ENCODE assay signal across 21 cellular contexts in the genomic region with DNA sequence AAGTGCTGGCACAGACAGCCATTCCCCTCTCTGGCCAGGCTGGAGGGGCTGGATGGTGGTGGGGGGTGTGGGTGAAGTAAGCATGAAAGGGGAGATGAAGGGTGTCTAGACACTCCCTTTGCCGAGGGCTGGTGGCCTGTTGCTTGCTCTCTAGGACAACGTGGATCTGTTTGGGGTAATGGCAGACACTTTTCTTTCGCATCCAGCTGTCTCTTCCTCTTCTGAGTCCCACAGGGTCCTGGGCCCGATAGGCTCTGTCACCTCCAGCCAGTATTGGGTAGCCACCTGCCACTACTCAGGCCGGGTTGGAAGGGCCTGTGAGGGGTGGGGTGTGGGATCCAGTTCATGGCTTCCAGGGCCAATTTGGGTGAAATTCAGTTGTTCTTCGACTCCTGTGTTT.
DNase-seq lines count a peak whose midpoint lies in the region; ATAC-seq and TF ChIP-seq lines count a peak whose summit lies in the region.
"Had no signal": no experiment of that assay in that cellular context is flagged by ENCODE, and none has a peak within 500 bp of the region (broad histone marks: within the 10 kb centered on the region; RNA-seq: fewer than 3 reads in every experiment).

No MANE protein-coding gene starts in this region.

- peaks cover 25% of the 10 kb centered on the region for H3K4me1 Mint-ChIP-seq in chondrocyte (ENCODE audit: low read depth)

- H3K36me3 ChIP-seq in BLaER1 (no peaks in the 10 kb centered on the region), muscle layer of colon (ENCODE audit: insufficient read depth, low read length) (no peaks in the 10 kb centered on the region), stomach smooth muscle (ENCODE audit: control insufficient read depth in 2 of 2, insufficient read depth in 2 of 2, low read length in 2 of 2) (no peaks in the 10 kb centered on the region), psoas muscle (ENCODE audit: insufficient read depth in 1 of 2, low read depth in 1 of 2) (no peaks in the 10 kb centered on the region)
- H3K36me3 ChIP-seq: BLaER1 treated with 17β-estradiol and CSF1 and Interleukin-3, amounts not matched to agents 10 nM and 100 nM; SJSA1 had no signal

- DNase-seq in chondrocyte (ENCODE audit: low spot score) = no peak
- DNase-seq in NCI-H146 (lab: John Stamatoyannopoulos, UW) = no peak
- DNase-seq in psoas muscle = no peak
- DNase-seq: CD4-positive, alpha-beta T cell; GOT3; HCEC 1CT; Karpas-422; NCI-H1092; NCI-H1417 treated with DMSO at 0.1 percent for 48 hours; NCI-H187 treated with DMSO at 0.1 percent for 48 hours; NCI-H446; NCI-H524 treated with DMSO at 0.1 percent for 48 hours; NCI-H774; PC-3 had no signal

- H3K27me3 ChIP-seq in BLaER1 = no peaks in the 10 kb centered on the region
- H3K27me3 ChIP-seq in muscle layer of colon (ENCODE audit: control insufficient read depth in 1 of 2, insufficient read depth in 2 of 2, low read length in 2 of 2) = no peaks in the 10 kb centered on the region
- no peaks in the 10 kb centered on the region for H3K27me3 ChIP-seq in stomach smooth muscle (ENCODE audit: control insufficient read depth in 1 of 2, insufficient read depth in 2 of 2, low read length in 2 of 2)
- peaks cover 0 to 31% (median 2%) of the 10 kb centered on the region in 3 donors for H3K27me3 ChIP-seq in psoas muscle (ENCODE audit: insufficient read depth in 3 of 3, low read length in 2 of 3)
- H3K27me3 ChIP-seq: BLaER1 treated with 17β-estradiol and CSF1 and Interleukin-3, amounts not matched to agents 10 nM and 100 nM; SJSA1 had no signal

- 55 to 62% (median 57%) methylated on average over 6 of the region's 6 CpGs for WGBS in psoas muscle, 3 donors

- H3K27me3 Mint-ChIP-seq in chondrocyte (ENCODE audit: low read depth) = no peaks in the 10 kb centered on the region
- H3K27me3 Mint-ChIP-seq: CD4-positive, alpha-beta T cell had no signal

- H3K4me2 ChIP-seq in BLaER1 = peak overlapping the region; percentile 36; the same call in 1 of the 2 replicates

- H3K9ac ChIP-seq in BLaER1 = no peak overlapping the region
- no peak overlapping the region for H3K9ac ChIP-seq in muscle layer of colon (ENCODE audit: low read length)
- H3K9ac ChIP-seq in stomach smooth muscle (ENCODE audit: low read length in 2 of 2) = no peak overlapping the region
- H3K9ac ChIP-seq: BLaER1 treated with 17β-estradiol and CSF1 and Interleukin-3, amounts not matched to agents 10 nM and 100 nM had no signal

- intact Hi-C loops in psoas muscle (cut with DNase I) = no loop called here

- H3K36me3 Mint-ChIP-seq in chondrocyte (ENCODE audit: low read depth) = no peaks in the 10 kb centered on the region

- ATAC-seq in psoas muscle = no peak
- ATAC-seq in HG03159 (IDR thresholded peaks at IDR 0.05; ENCODE audit: unreplicated experiment) = no peak
- no peak for ATAC-seq in HG02759 (IDR thresholded peaks at IDR 0.05; ENCODE audit: unreplicated experiment)
- ATAC-seq: PC-3 had no signal

- H3K4me3 Mint-ChIP-seq in chondrocyte (ENCODE audit: unreplicated experiment) = no peak overlapping the region
- H3K4me3 Mint-ChIP-seq: CD4-positive, alpha-beta T cell had no signal

- no peaks in the 10 kb centered on the region for H3K9me3 ChIP-seq in BLaER1
- H3K9me3 ChIP-seq in muscle layer of colon (ENCODE audit: low read length) = no peaks in the 10 kb centered on the region
- H3K9me3 ChIP-seq in stomach smooth muscle (ENCODE audit: control insufficient read depth in 2 of 2, low read length in 2 of 2) = no peaks in the 10 kb centered on the region
- H3K9me3 ChIP-seq in psoas muscle = no peaks in the 10 kb centered on the region
- H3K9me3 ChIP-seq: BLaER1 treated with 17β-estradiol and CSF1 and Interleukin-3, amounts not matched to agents 10 nM and 100 nM; SJSA1 had no signal

- no peaks in the 10 kb centered on the region for H4K20me1 ChIP-seq in BLaER1
- H4K20me1 ChIP-seq: BLaER1 treated with 17β-estradiol and CSF1 and Interleukin-3, amounts not matched to agents 10 nM and 100 nM had no signal

- TF ChIP-seq CTCF in chondrocyte (IDR thresholded peaks at IDR 0.05) = no peak
- TF ChIP-seq CTCF in psoas muscle (IDR thresholded peaks at IDR 0.05) = no peak

- H3K27ac ChIP-seq in BLaER1 (no peak overlapping the region), muscle layer of colon (ENCODE audit: low read depth, low read length) (peak overlapping the region; percentile 8), stomach smooth muscle (ENCODE audit: low read length) (peak overlapping the region; percentile 31), psoas muscle (no peak overlapping the region)
- H3K27ac ChIP-seq: BLaER1 treated with 17β-estradiol and CSF1 and Interleukin-3, amounts not matched to agents 10 nM and 100 nM; SJSA1 had no signal

- H3K4me3 ChIP-seq in BLaER1 (no peak overlapping the region), muscle layer of colon (ENCODE audit: low read depth in 1 of 2, low read length in 2 of 2) (no peak overlapping the region), stomach smooth muscle (ENCODE audit: low read length in 2 of 2) (no peak overlapping the region), psoas muscle (no peak overlapping the region)
- H3K4me3 ChIP-seq: BLaER1 treated with 17β-estradiol and CSF1 and Interleukin-3, amounts not matched to agents 10 nM and 100 nM; SJSA1 had no signal

- H3K27ac Mint-ChIP-seq in chondrocyte (ENCODE audit: unreplicated experiment) = peak overlapping the region; percentile 12
- H3K27ac Mint-ChIP-seq: CD4-positive, alpha-beta T cell had no signal

- no peaks in the 10 kb centered on the region for H3K9me3 Mint-ChIP-seq in chondrocyte (ENCODE audit: low read depth)
- H3K9me3 Mint-ChIP-seq: CD4-positive, alpha-beta T cell had no signal

- H3K4me1 ChIP-seq in BLaER1 (peaks cover 10% of the 10 kb centered on the region), muscle layer of colon (ENCODE audit: insufficient read depth, low read length) (peaks cover 75% of the 10 kb centered on the region), stomach smooth muscle (ENCODE audit: control insufficient read depth, insufficient read depth, low read length) (peaks cover 49% of the 10 kb centered on the region), psoas muscle (no peaks in the 10 kb centered on the region)

Comparison
In these comparisons a context has a peak if more than half of its experiments do, and no peak if none do; other contexts are left out.
1. H3K27ac ChIP-seq: peak in muscle layer of colon (single experiment) and stomach smooth muscle (single experiment); none in BLaER1 (single experiment) and psoas muscle (single experiment).